Comparison of ENCODE assay signal across 25 cellular contexts in the genomic region with DNA sequence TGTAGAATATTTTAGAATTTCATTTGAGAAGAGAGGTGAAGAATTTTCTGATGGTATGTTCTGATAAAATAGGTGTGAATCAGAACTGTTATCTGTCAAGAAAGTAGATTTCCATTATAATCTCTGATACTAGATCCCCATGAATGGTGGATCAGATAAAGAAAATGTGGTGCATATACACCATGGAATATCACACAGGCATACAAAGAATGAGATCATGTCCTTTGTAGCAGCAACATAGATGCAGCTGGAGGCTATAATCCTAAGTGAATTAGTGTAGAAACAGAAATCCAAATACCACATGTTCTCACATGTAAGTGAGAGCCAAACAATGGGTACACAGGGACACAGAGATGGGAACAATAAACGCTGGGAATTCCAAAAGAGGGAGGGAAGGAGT.
"Had no signal": no experiment of that assay in that cellular context is flagged by ENCODE, and none has a peak within 500 bp of the region (broad histone marks: within the 10 kb centered on the region; RNA-seq: fewer than 3 reads in every experiment).

No MANE protein-coding gene starts in this region.

- H3K9me3 ChIP-seq: esophagus squamous epithelium had no signal

- H3K36me3 Mint-ChIP-seq: activated naive CD4-positive, alpha-beta T cell treated with anti-CD3 and anti-CD28 coated beads, Interleukin-2, amount 10 ng/mL, durations not matched to agents 7 days and 5 days; activated naive CD8-positive, alpha-beta T cell had no signal

- H3K27ac ChIP-seq: brain microvascular endothelial cell, epithelial cell of prostate, esophagus squamous epithelium had no signal

- H3K27ac Mint-ChIP-seq: activated CD4-positive, alpha-beta memory T cell treated with anti-CD3 and anti-CD28 coated beads, Interleukin-2, amount 10 ng/mL, durations not matched to agents 7 days and 5 days; activated CD4-positive, alpha-beta T cell treated with anti-CD3 and anti-CD28 coated beads, Interleukin-2, amount 10 ng/mL, durations not matched to agents 7 days and 5 days; activated naive CD4-positive, alpha-beta T cell treated with anti-CD3 and anti-CD28 coated beads, Interleukin-2, amount 10 ng/mL, durations not matched to agents 7 days and 5 days; activated naive CD8-positive, alpha-beta T cell; activated T-cell treated with anti-CD3 and anti-CD28 coated beads, Interleukin-2, amount 50 U/mL, for 24 hours; activated T-cell treated with anti-CD3 and anti-CD28 coated beads, Interleukin-2, amount 50 U/mL, for 72 hours had no signal

- H3K36me3 ChIP-seq: brain microvascular endothelial cell, esophagus squamous epithelium had no signal

- H3K27me3 Mint-ChIP-seq: activated CD4-positive, alpha-beta memory T cell treated with anti-CD3 and anti-CD28 coated beads, Interleukin-2, amount 10 ng/mL, durations not matched to agents 7 days and 5 days; activated CD4-positive, alpha-beta T cell treated with anti-CD3 and anti-CD28 coated beads, Interleukin-2, amount 10 ng/mL, durations not matched to agents 7 days and 5 days; activated naive CD4-positive, alpha-beta T cell treated with anti-CD3 and anti-CD28 coated beads, Interleukin-2, amount 10 ng/mL, durations not matched to agents 7 days and 5 days; activated naive CD8-positive, alpha-beta T cell; activated T-cell treated with anti-CD3 and anti-CD28 coated beads, Interleukin-2, amount 50 U/mL, for 24 hours had no signal

- H3K9me3 Mint-ChIP-seq: activated CD4-positive, alpha-beta memory T cell treated with anti-CD3 and anti-CD28 coated beads, Interleukin-2, amount 10 ng/mL, durations not matched to agents 7 days and 5 days; activated CD4-positive, alpha-beta T cell treated with anti-CD3 and anti-CD28 coated beads, Interleukin-2, amount 10 ng/mL, durations not matched to agents 7 days and 5 days; activated naive CD4-positive, alpha-beta T cell treated with anti-CD3 and anti-CD28 coated beads, Interleukin-2, amount 10 ng/mL, durations not matched to agents 7 days and 5 days; activated T-cell treated with anti-CD3 and anti-CD28 coated beads, Interleukin-2, amount 50 U/mL, for 24 hours; activated T-cell treated with anti-CD3 and anti-CD28 coated beads, Interleukin-2, amount 50 U/mL, for 72 hours had no signal

- ATAC-seq: activated T-cell treated with anti-CD3 and anti-CD28 coated beads, Interleukin-2, amount 50 U/mL, for 72 hours had no signal

- H3K4me3 ChIP-seq: esophagus squamous epithelium had no signal

- H3K27me3 ChIP-seq: brain microvascular endothelial cell, esophagus squamous epithelium had no signal

- DNase-seq: activated CD4-positive, alpha-beta memory T cell treated with anti-CD3 and anti-CD28 coated beads, Interleukin-2, amount 10 ng/mL, durations not matched to agents 7 days and 5 days; activated CD4-positive, alpha-beta T cell treated with anti-CD3 and anti-CD28 coated beads for 1 hour; activated CD4-positive, alpha-beta T cell treated with anti-CD3 and anti-CD28 coated beads for 4 hours; activated CD4-positive, alpha-beta T cell treated with anti-CD3 and anti-CD28 coated beads, Interleukin-2, amount 10 ng/mL, durations not matched to agents 7 days and 5 days; activated CD4-positive, alpha-beta T cell treated with anti-CD3 and anti-CD28 coated beads, Interleukin-2, amount 50 U/mL, for 4 hours; activated CD4-positive, CD25-positive, alpha-beta regulatory T cell; activated CD8-positive, alpha-beta memory T cell treated with anti-CD3 and anti-CD28 coated beads, Interleukin-2, amount 50 U/mL, for 48 hours; activated gamma-delta T cell; activated naive CD4-positive, alpha-beta T cell; activated naive CD4-positive, alpha-beta T cell treated with anti-CD3 and anti-CD28 coated beads, Interleukin-2, amount 10 ng/mL, durations not matched to agents 7 days and 5 days; activated T-cell treated with anti-CD3 and anti-CD28 coated beads for 4 hours; activated T-cell treated with anti-CD3 and anti-CD28 coated beads, Interleukin-2, amount 50 U/mL, for 24 hours; activated T-cell treated with anti-CD3 and anti-CD28 coated beads, Interleukin-2, amount 50 U/mL, for 72 hours; amniotic stem cell; anterior cingulate cortex; brain microvascular endothelial cell; caudate nucleus; cortex of kidney; dermis blood vessel endothelial cell; effector CD4-positive, alpha-beta T cell; esophagus squamous epithelium; head of caudate nucleus; T-helper 2 cell had no signal

- H3K4me1 ChIP-seq: esophagus squamous epithelium had no signal

- H3K4me3 Mint-ChIP-seq: activated CD4-positive, alpha-beta memory T cell treated with anti-CD3 and anti-CD28 coated beads, Interleukin-2, amount 10 ng/mL, durations not matched to agents 7 days and 5 days; activated CD4-positive, alpha-beta T cell treated with anti-CD3 and anti-CD28 coated beads, Interleukin-2, amount 10 ng/mL, durations not matched to agents 7 days and 5 days; activated naive CD4-positive, alpha-beta T cell treated with anti-CD3 and anti-CD28 coated beads, Interleukin-2, amount 10 ng/mL, durations not matched to agents 7 days and 5 days; activated naive CD8-positive, alpha-beta T cell; activated T-cell treated with anti-CD3 and anti-CD28 coated beads, Interleukin-2, amount 50 U/mL, for 24 hours; activated T-cell treated with anti-CD3 and anti-CD28 coated beads, Interleukin-2, amount 50 U/mL, for 72 hours had no signal
